In the genomic region with DNA sequence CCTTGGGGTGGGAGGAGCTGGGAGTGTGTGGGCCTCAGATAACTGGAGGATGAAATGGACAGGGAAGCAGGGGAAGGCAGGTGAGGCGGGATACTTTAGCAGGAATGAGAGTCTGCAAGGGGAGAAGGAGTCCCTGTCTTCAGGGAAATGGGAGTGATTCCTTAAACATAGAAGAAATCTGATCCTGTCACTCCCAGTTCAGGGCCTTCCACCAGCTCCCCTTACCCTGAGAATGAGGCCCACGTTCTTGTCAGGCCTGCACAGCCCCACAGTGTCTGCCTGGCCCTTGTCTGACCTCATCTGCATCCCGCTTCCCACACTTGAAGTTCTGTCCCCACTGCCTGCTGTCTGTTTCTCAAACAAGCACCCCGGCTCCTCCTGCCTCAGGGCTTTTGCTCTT, we compare ENCODE assay signal across 22 cellular contexts. TPM values are rescaled to one million over a fixed set of nuclear protein-coding genes. Genes with fewer than 3 reads are reported as not detected.
A peak's percentile ranks its signal among the peaks of the same experiment; 100 is the strongest.
DNase-seq lines count a peak whose midpoint lies in the region; ATAC-seq and TF ChIP-seq lines count a peak whose summit lies in the region.
"Had no signal": no experiment of that assay in that cellular context is flagged by ENCODE, and none has a peak within 500 bp of the region (broad histone marks: within the 10 kb centered on the region; RNA-seq: fewer than 3 reads in every experiment).

No MANE protein-coding gene starts in this region.

- no peak overlapping the region for H3K18ac ChIP-seq in mesenchymal stem cell (ENCODE audit: low read depth in 1 of 2, low read length in 2 of 2)

- WGBS in mesenchymal stem cell, result 93% methylated on average over 3 of the region's 4 CpGs
- 80 to 88% (median 83%) methylated on average over 4 of the region's 4 CpGs for WGBS in psoas muscle, 3 donors

- H3K27ac ChIP-seq in left ventricle myocardium inferior (replicated peaks) (peak overlapping the region; percentile 30), coronary artery (peak overlapping the region; percentile 5 to 80), mesenchymal stem cell (ENCODE audit: low read length, poor library complexity, severe bottlenecking) (no peak overlapping the region), tibial artery (peak overlapping the region; percentile 33 to 54), psoas muscle (no peak overlapping the region)

- H3K9ac ChIP-seq in mesenchymal stem cell (ENCODE audit: low read length), result peak overlapping the region; percentile 70

- H3K36me3 ChIP-seq in left ventricle myocardium inferior, result peaks cover 100% of the 10 kb centered on the region
- peaks cover 88 to 100% of the 10 kb centered on the region in 2 experiments for H3K36me3 ChIP-seq in mesenchymal stem cell (ENCODE audit: control insufficient read depth in 1 of 2, insufficient read depth in 2 of 2, low read depth in 1 of 2, low read length in 2 of 2)
- peaks cover 83 to 99% (median 95%) of the 10 kb centered on the region in 3 donors for H3K36me3 ChIP-seq in tibial artery
- peaks cover 0 to 35% of the 10 kb centered on the region in 2 donors for H3K36me3 ChIP-seq in psoas muscle (ENCODE audit: insufficient read depth in 1 of 2, low read depth in 1 of 2)

- no peak overlapping the region for H2AK5ac ChIP-seq in mesenchymal stem cell (ENCODE audit: low read length, severe bottlenecking)

- H2BK120ac ChIP-seq in mesenchymal stem cell (ENCODE audit: low read depth, low read length), result no peak overlapping the region

- H3K9me3 ChIP-seq in left ventricle myocardium inferior (replicated peaks) (no peaks in the 10 kb centered on the region), mesenchymal stem cell (ENCODE audit: control insufficient read depth, low read length) (no peaks in the 10 kb centered on the region), tibial artery (no peaks in the 10 kb centered on the region), psoas muscle (no peaks in the 10 kb centered on the region)
- H3K9me3 ChIP-seq: MG63 had no signal

- no peak overlapping the region for H3K14ac ChIP-seq in mesenchymal stem cell (ENCODE audit: low read length in 2 of 2)

- H3K27me3 ChIP-seq in left ventricle myocardium inferior (ENCODE audit: low read depth), result no peaks in the 10 kb centered on the region
- no peaks in the 10 kb centered on the region for H3K27me3 ChIP-seq in mesenchymal stem cell (ENCODE audit: control insufficient read depth in 1 of 2, insufficient read depth in 1 of 2, low read length in 2 of 2)
- H3K27me3 ChIP-seq in tibial artery, result no peaks in the 10 kb centered on the region
- H3K27me3 ChIP-seq in psoas muscle (ENCODE audit: insufficient read depth in 3 of 3, low read length in 2 of 3), result no peaks in the 10 kb centered on the region
- H3K27me3 ChIP-seq: MG63 had no signal

- H3K4me1 ChIP-seq in left ventricle myocardium inferior (peaks cover 17% of the 10 kb centered on the region), mesenchymal stem cell (ENCODE audit: control insufficient read depth, insufficient read depth, low read depth, low read length) (peaks cover 4% of the 10 kb centered on the region), tibial artery (peaks cover 0 to 25% (median 10%) of the 10 kb centered on the region in 4 donors), psoas muscle (no peaks in the 10 kb centered on the region)

- ATAC-seq in left ventricle myocardium superior (no peak), psoas muscle (no peak)
- ATAC-seq: PC-3 had no signal

- H3K23ac ChIP-seq in mesenchymal stem cell (ENCODE audit: low read length in 2 of 2), result no peak overlapping the region

- no peak overlapping the region for H4K8ac ChIP-seq in mesenchymal stem cell (ENCODE audit: low read length)

- H3K4ac ChIP-seq in mesenchymal stem cell (ENCODE audit: low read depth in 1 of 2, low read length in 2 of 2), result no peak overlapping the region

- H2BK5ac ChIP-seq in mesenchymal stem cell (ENCODE audit: low read depth, low read length, poor library complexity, severe bottlenecking), result no peak overlapping the region

- no peak overlapping the region for H4K91ac ChIP-seq in mesenchymal stem cell (ENCODE audit: low read length)

- H2BK12ac ChIP-seq in mesenchymal stem cell (ENCODE audit: low read length in 2 of 2), result no peak overlapping the region

- no peak overlapping the region for H3K4me3 ChIP-seq in left ventricle myocardium inferior
- H3K4me3 ChIP-seq in coronary artery, result no peak overlapping the region
- no peak overlapping the region for H3K4me3 ChIP-seq in mesenchymal stem cell (ENCODE audit: insufficient read depth in 1 of 2, low read depth in 1 of 2, low read length in 2 of 2)
- H3K4me3 ChIP-seq in tibial artery, result no peak overlapping the region
- H3K4me3 ChIP-seq in psoas muscle, result no peak overlapping the region
- H3K4me3 ChIP-seq: MG63 had no signal

- H2BK15ac ChIP-seq in mesenchymal stem cell (ENCODE audit: low read depth, poor library complexity, severe bottlenecking), result no peak overlapping the region

- H3K79me1 ChIP-seq in mesenchymal stem cell (replicated peaks; ENCODE audit: low read length, poor library complexity, severe bottlenecking), result peaks cover 32% of the 10 kb centered on the region

- TF ChIP-seq CTCF in left ventricle myocardium inferior (IDR thresholded peaks at IDR 0.05; ENCODE audit: borderline replicate concordance) (no peak), coronary artery (IDR thresholded peaks at IDR 0.05) (no peak), tibial artery (IDR thresholded peaks at IDR 0.05) (no peak), psoas muscle (IDR thresholded peaks at IDR 0.05) (no peak)

- H2AFZ ChIP-seq in mesenchymal stem cell (ENCODE audit: low read depth, low read length), result no peak overlapping the region

- H3K4me2 ChIP-seq in mesenchymal stem cell (ENCODE audit: low read length, poor library complexity, severe bottlenecking), result no peak overlapping the region

- DNase-seq in left ventricle myocardium inferior, result no peak
- no peak for DNase-seq in left ventricle myocardium superior
- DNase-seq in coronary artery (ENCODE audit: low spot score), result no peak
- DNase-seq in mesenchymal stem cell, result no peak
- DNase-seq in tibial artery, result no peak
- no peak for DNase-seq in psoas muscle
- no peak for DNase-seq in ecto neural progenitor cell (ENCODE audit: low spot score)
- no peak for DNase-seq in stimulated activated naive CD4-positive, alpha-beta T cell (lab: John Stamatoyannopoulos, UW)
- DNase-seq: CD4-positive, alpha-beta memory T cell; DMS53; Karpas-422; MG63; NCI-H1048; NCI-H1436 treated with DMSO at 0.1 percent for 48 hours; NCI-H2029; NCI-H345; PC-3; RPMI8226 had no signal

- intact Hi-C loops in left ventricle myocardium inferior (cut with micrococcal nuclease), result no loop called here
- intact Hi-C loops in left ventricle myocardium superior (cut with micrococcal nuclease), result no loop called here
- intact Hi-C loops in tibial artery (cut with DNase I; ENCODE audit: low total_unique reads), result no loop called here
- intact Hi-C loops in psoas muscle (cut with DNase I), result no loop called here

RNA-seq across cellular contexts. Expression of a gene that starts 12.6 kb away (rescaled TPM):
- total RNA-seq in left ventricle myocardium inferior (not detected), left ventricle myocardium superior (not detected), psoas muscle (not detected)
- polyA plus RNA-seq in mesenchymal stem cell (2013, experiment 1 of 2), result not detected
- not detected for polyA plus RNA-seq in mesenchymal stem cell (2013, experiment 2 of 2)
- polyA plus RNA-seq in psoas muscle, result not detected
- total RNA-seq: A172; CD4-positive, alpha-beta memory T cell; H4; PC-3 had no signal
- polyA plus RNA-seq: BJ; CD4-positive, alpha-beta memory T cell; IgD-negative memory B cell had no signal

RNA-seq across cellular contexts. Expression of a gene that starts 31.7 kb away (rescaled TPM):
- total RNA-seq in left ventricle myocardium inferior (61.0 TPM), left ventricle myocardium superior (108 TPM), psoas muscle (10 to 100 TPM; 33.1 to 50.6 (median 35.1) TPM)
- 68.9 TPM for polyA plus RNA-seq in mesenchymal stem cell (2013, experiment 1 of 2)
- 57.9 TPM for polyA plus RNA-seq in mesenchymal stem cell (2013, experiment 2 of 2)
- 10 to 100 TPM; 10.7 to 14.7 (median 14.5) TPM for polyA plus RNA-seq in psoas muscle

RNA-seq across cellular contexts. Expression of a gene that starts 48.9 kb away (rescaled TPM):
- total RNA-seq in left ventricle myocardium inferior (46.2 TPM), left ventricle myocardium superior (46.1 TPM), psoas muscle (10 to 100 TPM; 14.1 to 27.7 (median 18.2) TPM)
- polyA plus RNA-seq in mesenchymal stem cell (2013, experiment 1 of 2), result 87.5 TPM
- 89.4 TPM for polyA plus RNA-seq in mesenchymal stem cell (2013, experiment 2 of 2)
- 10 to 100 TPM; 10.4 to 11.6 (median 11.3) TPM for polyA plus RNA-seq in psoas muscle

RNA-seq across cellular contexts. Expression of a gene that starts 56.6 kb away (rescaled TPM):
- 0.44 TPM for total RNA-seq in left ventricle myocardium inferior
- 1.8 TPM for total RNA-seq in left ventricle myocardium superior
- 1.8 TPM for polyA plus RNA-seq in mesenchymal stem cell (2013, experiment 1 of 2)
- polyA plus RNA-seq in mesenchymal stem cell (2013, experiment 2 of 2), result 1.6 TPM
- total RNA-seq in psoas muscle, result under 1 TPM in 3 of 4 donors, not detected in 1; 0.24 to 0.58 (median 0.42) TPM
- under 1 TPM in 2 of 3 donors, not detected in 1; 0.01 to 0.20 TPM for polyA plus RNA-seq in psoas muscle
- total RNA-seq: CD4-positive, alpha-beta memory T cell had no signal
- polyA plus RNA-seq: CD4-positive, alpha-beta memory T cell had no signal

Comparison
In these comparisons a context has a peak if more than half of its experiments do, and no peak if none do; other contexts are left out.
1. H3K27ac ChIP-seq: peak in left ventricle myocardium inferior (single experiment), coronary artery (2 of 2) and tibial artery (2 of 2); none in mesenchymal stem cell (single experiment) and psoas muscle (single experiment).